8 cellular contexts compared by ENCODE assay signal in genomic region chr10:92573091-92573797, GRCh38. TPM values are rescaled to one million over a fixed set of nuclear protein-coding genes. Genes with fewer than 3 reads are reported as not detected.
A peak's percentile ranks its signal among the peaks of the same experiment; 100 is the strongest.
DNase-seq lines count a peak whose midpoint lies in the region; ATAC-seq and TF ChIP-seq lines count a peak whose summit lies in the region.

No MANE protein-coding gene starts in this region.

- ATAC-seq in GM19351 (IDR thresholded peaks at IDR 0.05; ENCODE audit: unreplicated experiment) (peak; percentile 20), GM18867 (IDR thresholded peaks at IDR 0.05; ENCODE audit: unreplicated experiment) (no peak)
- ATAC-seq in activated CD8-positive, alpha-beta T cell treated with anti-CD3 and anti-CD28 coated beads, Interleukin-2, amount 10 ng/mL, durations not matched to agents 7 days and 5 days = peak; percentile 37

- no peaks in the 10 kb centered on the region for H3K9me3 Mint-ChIP-seq in activated CD8-positive, alpha-beta T cell treated with anti-CD3 and anti-CD28 coated beads, Interleukin-2, amount 10 ng/mL, durations not matched to agents 7 days and 5 days (ENCODE audit: insufficient read depth)

- peaks cover 2% of the 10 kb centered on the region for H3K27me3 Mint-ChIP-seq in activated CD8-positive, alpha-beta T cell treated with anti-CD3 and anti-CD28 coated beads, Interleukin-2, amount 10 ng/mL, durations not matched to agents 7 days and 5 days (ENCODE audit: low read depth)

- POLR2A ChIA-PET in activated CD8-positive, alpha-beta T cell treated with anti-CD3 and anti-CD28 coated beads, Interleukin-2, amount 10 ng/mL, durations not matched to agents 7 days and 5 days (lab: Charles Lee) = interaction anchor here (1.5 to 4.4 kb wide), 2 partner anchors 18 to 650 kb away, joined by 5 to 47 read pairs; partner anchors contain the start of genes BTAF1 and KIF11

- H3K9me3 ChIP-seq in MG63 = no peaks in the 10 kb centered on the region
- no peaks in the 10 kb centered on the region for H3K9me3 ChIP-seq in mononuclear cell (ENCODE audit: low read depth, low read length)

- H3K27ac Mint-ChIP-seq in activated CD8-positive, alpha-beta T cell treated with anti-CD3 and anti-CD28 coated beads, Interleukin-2, amount 10 ng/mL, durations not matched to agents 7 days and 5 days = peak overlapping the region; percentile 50

- H3K4me1 Mint-ChIP-seq in activated CD8-positive, alpha-beta T cell treated with anti-CD3 and anti-CD28 coated beads, Interleukin-2, amount 10 ng/mL, durations not matched to agents 7 days and 5 days (ENCODE audit: low read depth) = peaks cover 23% of the 10 kb centered on the region

- H3K36me3 ChIP-seq in MG63 = peaks cover 18% of the 10 kb centered on the region

- no peaks in the 10 kb centered on the region for H3K27me3 ChIP-seq in MG63
- H3K27me3 ChIP-seq in mononuclear cell (ENCODE audit: insufficient read depth, low read length) = no peaks in the 10 kb centered on the region

- CTCF ChIA-PET in activated CD8-positive, alpha-beta T cell treated with anti-CD3 and anti-CD28 coated beads, Interleukin-2, amount 10 ng/mL, durations not matched to agents 7 days and 5 days (lab: Charles Lee) = interaction anchor here (0.7 to 8.0 kb wide), 17 partner anchors 8 to 649 kb away, joined by 3 to 109 read pairs (median 4); partner anchors contain the start of genes BTAF1, CPEB3 and MARCHF5

- peaks cover 42% of the 10 kb centered on the region for H3K4me1 ChIP-seq in mononuclear cell (ENCODE audit: insufficient read depth, low read length)

- DNase-seq in AG09309 (ENCODE audit: low read depth) (no peak), MG63 (peak; percentile 40), epithelial cell of esophagus (ENCODE audit: low read depth) (peak; percentile 51), superior temporal gyrus (ENCODE audit: extremely low spot score) (peak; percentile 29)
- DNase-seq in activated CD8-positive, alpha-beta T cell treated with anti-CD3 and anti-CD28 coated beads, Interleukin-2, amount 10 ng/mL, durations not matched to agents 7 days and 5 days = peak; percentile 58

- peak overlapping the region; percentile 100 for H3K4me3 ChIP-seq in AG09309 (ENCODE audit: control insufficient read depth, low read depth, low read length)
- peak overlapping the region; percentile 78 for H3K4me3 ChIP-seq in MG63
- peak overlapping the region; percentile 86 for H3K4me3 ChIP-seq in epithelial cell of esophagus (ENCODE audit: low read length)
- H3K4me3 ChIP-seq in mononuclear cell (ENCODE audit: low read length) = peak overlapping the region; percentile 91

- H3K36me3 Mint-ChIP-seq in activated CD8-positive, alpha-beta T cell treated with anti-CD3 and anti-CD28 coated beads, Interleukin-2, amount 10 ng/mL, durations not matched to agents 7 days and 5 days (ENCODE audit: low read depth) = peaks cover 5% of the 10 kb centered on the region

- peak; percentile 11 for TF ChIP-seq CTCF in AG09309 (IDR thresholded peaks at IDR 0.05; ENCODE audit: control insufficient read depth, insufficient read depth, low read depth, low read length, missing control alignments)
- no peak for TF ChIP-seq CTCF in epithelial cell of esophagus (IDR thresholded peaks at IDR 0.05; ENCODE audit: insufficient read depth, low read depth, low read length, missing control alignments)

- H3K4me3 Mint-ChIP-seq in activated CD8-positive, alpha-beta T cell treated with anti-CD3 and anti-CD28 coated beads, Interleukin-2, amount 10 ng/mL, durations not matched to agents 7 days and 5 days = peak overlapping the region; percentile 80

RNA-seq across cellular contexts. Expression of gene IDE, which starts 0.6 kb away (rescaled TPM):
- 27.1 and 30.4 TPM in 2 replicates for total RNA-seq in MG63 (2014; rRNA removed; shearing (Covaris generic); ENCODE audit: low replicate concordance)
- total RNA-seq in activated CD8-positive, alpha-beta T cell treated with anti-CD3 and anti-CD28 coated beads, Interleukin-2, amount 10 ng/mL, durations not matched to agents 7 days and 5 days = 10 to 100 TPM; 12.5 to 13.4 TPM
- total RNA-seq in mononuclear cell = 9.9 TPM

RNA-seq across cellular contexts. Expression of gene KIF11, which starts 19.7 kb away (rescaled TPM):
- 19.5 and 26.3 TPM in 2 replicates for total RNA-seq in MG63 (2014; rRNA removed; shearing (Covaris generic); ENCODE audit: low replicate concordance)
- 10 to 100 TPM; 85.2 to 87.0 TPM for total RNA-seq in activated CD8-positive, alpha-beta T cell treated with anti-CD3 and anti-CD28 coated beads, Interleukin-2, amount 10 ng/mL, durations not matched to agents 7 days and 5 days
- 0.84 TPM for total RNA-seq in mononuclear cell

Comparison
In these comparisons a context has a peak if more than half of its experiments do, and no peak if none do; other contexts are left out.
1. RNA of gene KIF11, which starts 19.7 kb away (total RNA-seq): 85.2 to 87.0 TPM in activated CD8-positive, alpha-beta T cell treated with anti-CD3 and anti-CD28 coated beads, Interleukin-2, amount 10 ng/mL, durations not matched to agents 7 days and 5 days and 19.5 to 26.3 TPM in MG63; 0.84 TPM in mononuclear cell (single experiment); every median in the first group is over 10 times any median in the second.
2. Peak in every context shown above with its lines, with median percentiles within 50 percentile points of each other: H3K4me3 ChIP-seq.